8 cellular contexts compared by ENCODE assay signal in genomic region chr6:19804362-19805145, GRCh38. TPM values are rescaled to one million over a fixed set of nuclear protein-coding genes. Genes with fewer than 3 reads are reported as not detected.
DNase-seq lines count a peak whose midpoint lies in the region; ATAC-seq and TF ChIP-seq lines count a peak whose summit lies in the region.

No MANE protein-coding gene starts in this region.

- H3K4me3 Mint-ChIP-seq in CD4-positive, alpha-beta T cell = peak overlapping the region; percentile 70
- H3K4me3 Mint-ChIP-seq in activated T-cell treated with anti-CD3 and anti-CD28 coated beads, Interleukin-2, amount 50 U/mL, for 24 hours = peak overlapping the region; percentile 60
- peak overlapping the region; percentile 78 to 79 for H3K4me3 Mint-ChIP-seq in stimulated activated naive B cell treated with anti-CD40 and anti-IgM and Interleukin-4, amounts not matched to agents 10 μg/mL and 1 μg/mL and 100 μg/mL, for 72 hours

- H3K4me1 Mint-ChIP-seq in CD4-positive, alpha-beta T cell (ENCODE audit: low read depth) = peaks cover 13% of the 10 kb centered on the region
- peaks cover 19% of the 10 kb centered on the region for H3K4me1 Mint-ChIP-seq in activated T-cell treated with anti-CD3 and anti-CD28 coated beads, Interleukin-2, amount 50 U/mL, for 24 hours (ENCODE audit: low read depth)
- H3K4me1 Mint-ChIP-seq in stimulated activated naive B cell treated with anti-CD40 and anti-IgM and Interleukin-4, amounts not matched to agents 10 μg/mL and 1 μg/mL and 100 μg/mL, for 72 hours = peaks cover 8 to 17% of the 10 kb centered on the region in 2 donors

- H3K4me3 ChIP-seq in fibroblast of mammary gland (ENCODE audit: control insufficient read depth, low read depth, low read length) = peak overlapping the region; percentile 68
- H3K4me3 ChIP-seq in muscle layer of colon (ENCODE audit: low read depth in 1 of 2, low read length in 2 of 2) = peak overlapping the region; percentile 31 to 84

- ATAC-seq in CD4-positive, alpha-beta T cell (ENCODE audit: poor library complexity) = peak; percentile 34
- peak; percentile 97 for ATAC-seq in GM19463 (IDR thresholded peaks at IDR 0.05; ENCODE audit: unreplicated experiment)
- ATAC-seq in HG03558 (IDR thresholded peaks at IDR 0.05; ENCODE audit: extremely low read depth, unreplicated experiment) = peak; percentile 89
- ATAC-seq in stimulated activated naive B cell treated with anti-CD40 and anti-IgM and Interleukin-4, amounts not matched to agents 10 μg/mL and 1 μg/mL and 100 μg/mL, for 72 hours (replicated peaks) = peak; percentile 91 to 95

- peak overlapping the region; percentile 72 for H3K9ac ChIP-seq in muscle layer of colon (ENCODE audit: low read length)

- no peak for TF ChIP-seq CTCF in CD4-positive, alpha-beta T cell (IDR thresholded peaks at IDR 0.05)
- no peak for TF ChIP-seq CTCF in fibroblast of mammary gland (conservative IDR thresholded peaks at IDR 0.05; ENCODE audit: control insufficient read depth, insufficient read depth, low read depth, low read length)

- CTCF ChIA-PET in CD4-positive, alpha-beta T cell (lab: Charles Lee) = no interaction called here

- H3K27me3 Mint-ChIP-seq in CD4-positive, alpha-beta T cell = peaks cover 37% of the 10 kb centered on the region
- H3K27me3 Mint-ChIP-seq in activated T-cell treated with anti-CD3 and anti-CD28 coated beads, Interleukin-2, amount 50 U/mL, for 24 hours = peaks cover 48% of the 10 kb centered on the region
- H3K27me3 Mint-ChIP-seq in stimulated activated naive B cell treated with anti-CD40 and anti-IgM and Interleukin-4, amounts not matched to agents 10 μg/mL and 1 μg/mL and 100 μg/mL, for 72 hours = peaks cover 31 to 39% of the 10 kb centered on the region in 2 donors

- H3K36me3 ChIP-seq in muscle layer of colon (ENCODE audit: insufficient read depth, low read length) = no peaks in the 10 kb centered on the region

- peak in 2 of 10 experiments; percentile 6 to 9 for DNase-seq in CD4-positive, alpha-beta T cell
- DNase-seq in NCI-H748 (lab: John Stamatoyannopoulos, UW; ENCODE audit: unreplicated experiment) (peak; percentile 99), fibroblast of mammary gland (ENCODE audit: low read depth) (peak; percentile 93)
- peak; percentile 70 for DNase-seq in activated T-cell treated with anti-CD3 and anti-CD28 coated beads, Interleukin-2, amount 50 U/mL, for 24 hours
- peak; percentile 39 for DNase-seq in stimulated activated naive B cell treated with anti-CD40 and anti-IgM and Interleukin-4, amounts not matched to agents 10 μg/mL and 1 μg/mL and 100 μg/mL, for 72 hours

- peaks cover 19% of the 10 kb centered on the region for H3K4me1 ChIP-seq in muscle layer of colon (ENCODE audit: insufficient read depth, low read length)

- no peaks in the 10 kb centered on the region for H3K9me3 Mint-ChIP-seq in CD4-positive, alpha-beta T cell
- no peaks in the 10 kb centered on the region for H3K9me3 Mint-ChIP-seq in activated T-cell treated with anti-CD3 and anti-CD28 coated beads, Interleukin-2, amount 50 U/mL, for 24 hours
- H3K9me3 Mint-ChIP-seq in stimulated activated naive B cell treated with anti-CD40 and anti-IgM and Interleukin-4, amounts not matched to agents 10 μg/mL and 1 μg/mL and 100 μg/mL, for 72 hours = no peaks in the 10 kb centered on the region

- H3K27ac Mint-ChIP-seq in CD4-positive, alpha-beta T cell = no peak overlapping the region
- no peak overlapping the region for H3K27ac Mint-ChIP-seq in activated T-cell treated with anti-CD3 and anti-CD28 coated beads, Interleukin-2, amount 50 U/mL, for 24 hours
- H3K27ac Mint-ChIP-seq in stimulated activated naive B cell treated with anti-CD40 and anti-IgM and Interleukin-4, amounts not matched to agents 10 μg/mL and 1 μg/mL and 100 μg/mL, for 72 hours = no peak overlapping the region

- POLR2A ChIA-PET in CD4-positive, alpha-beta T cell (lab: Charles Lee) = no interaction called here

- no peaks in the 10 kb centered on the region for H3K36me3 Mint-ChIP-seq in CD4-positive, alpha-beta T cell (ENCODE audit: low read depth)
- no peaks in the 10 kb centered on the region for H3K36me3 Mint-ChIP-seq in activated T-cell treated with anti-CD3 and anti-CD28 coated beads, Interleukin-2, amount 50 U/mL, for 24 hours (ENCODE audit: low read depth)
- no peaks in the 10 kb centered on the region for H3K36me3 Mint-ChIP-seq in stimulated activated naive B cell treated with anti-CD40 and anti-IgM and Interleukin-4, amounts not matched to agents 10 μg/mL and 1 μg/mL and 100 μg/mL, for 72 hours

- H3K9me3 ChIP-seq in CD4-positive, alpha-beta T cell (ENCODE audit: control insufficient read depth, low read length) = no peaks in the 10 kb centered on the region
- no peaks in the 10 kb centered on the region for H3K9me3 ChIP-seq in muscle layer of colon (ENCODE audit: low read length)

- H3K27me3 ChIP-seq in CD4-positive, alpha-beta T cell (ENCODE audit: control insufficient read depth, insufficient read depth, low read length) = peaks cover 22% of the 10 kb centered on the region
- no peaks in the 10 kb centered on the region for H3K27me3 ChIP-seq in muscle layer of colon (ENCODE audit: control insufficient read depth in 1 of 2, insufficient read depth in 2 of 2, low read length in 2 of 2)

- intact Hi-C loops in CD4-positive, alpha-beta T cell (cut with DNase I, micrococcal nuclease) = no loop called here

- H3K27ac ChIP-seq in CD4-positive, alpha-beta T cell (ENCODE audit: low read depth, low read length) = no peak overlapping the region
- H3K27ac ChIP-seq in muscle layer of colon (ENCODE audit: low read depth, low read length) = peak overlapping the region; percentile 86

RNA-seq across cellular contexts. Expression of gene ID4, which starts 32.6 kb away (rescaled TPM):
- total RNA-seq in CD4-positive, alpha-beta T cell = not detected

Comparison
In these comparisons a context has a peak if more than half of its experiments do, and no peak if none do; other contexts are left out.
1. ATAC-seq: peak in every context shown above with its lines; median percentile 97 in GM19463; 93 in stimulated activated naive B cell treated with anti-CD40 and anti-IgM and Interleukin-4, amounts not matched to agents 10 μg/mL and 1 μg/mL and 100 μg/mL, for 72 hours; 89 in HG03558; 34 in CD4-positive, alpha-beta T cell.